In genomic region chr3:32438596-32439344, GRCh38 we compare ENCODE assay signal across 8 cellular contexts. TPM values are rescaled to one million over a fixed set of nuclear protein-coding genes. Genes with fewer than 3 reads are reported as not detected.
DNase-seq lines count a peak whose midpoint lies in the region; ATAC-seq and TF ChIP-seq lines count a peak whose summit lies in the region.

No MANE protein-coding gene starts in this region.

- CTCF ChIA-PET in activated CD4-positive, alpha-beta memory T cell treated with anti-CD3 and anti-CD28 coated beads for 36 hours (lab: Charles Lee), result interaction anchor here (0.7 to 3.2 kb wide), 10 partner anchors 10 to 67 kb away, joined by 3 to 19 read pairs (median 4); partner anchors contain the start of gene CMTM7
- CTCF ChIA-PET in HEK293T (lab: Yijun Ruan, JAX), result interaction anchor here (0.6 kb wide), 1 partner anchor 35 kb away, joined by 4 read pairs; no protein-coding TSS in a partner anchor

- no peaks in the 10 kb centered on the region for H3K27me3 Mint-ChIP-seq in activated CD4-positive, alpha-beta memory T cell treated with anti-CD3 and anti-CD28 coated beads for 36 hours

- DNase-seq in activated naive CD4-positive, alpha-beta T cell treated with Interleukin-2 at 50 U/mL for 16 hours, result peak; percentile 43
- DNase-seq in activated naive CD4-positive, alpha-beta T cell treated with anti-CD3 and anti-CD28 coated beads, Interleukin-2, amount 50 U/mL, for 16 hours, result no peak
- DNase-seq in activated CD4-positive, alpha-beta memory T cell treated with anti-CD3 and anti-CD28 coated beads for 36 hours, result peak; percentile 63
- DNase-seq in renal cortical epithelial cell (ENCODE audit: low read depth), result peak; percentile 33
- no peak for DNase-seq in HEK293T (ENCODE audit: extremely low spot score)
- no peak for DNase-seq in NCI-H2029 (lab: John Stamatoyannopoulos, UW)
- DNase-seq in midbrain (lab: John Stamatoyannopoulos, UW), result no peak

- POLR2A ChIA-PET in activated CD4-positive, alpha-beta memory T cell treated with anti-CD3 and anti-CD28 coated beads for 36 hours (lab: Charles Lee), result interaction anchor here (0.6 to 1.8 kb wide), 10 partner anchors 9 to 55 kb away, joined by 3 to 6 read pairs (median 4); partner anchors contain the start of gene CMTM7
- POLR2A ChIA-PET in HEK293T (lab: Yijun Ruan, JAX), result no interaction called here

- H3K27ac Mint-ChIP-seq in activated CD4-positive, alpha-beta memory T cell treated with anti-CD3 and anti-CD28 coated beads for 36 hours, result peak overlapping the region; percentile 87

- H3K4me3 Mint-ChIP-seq in activated CD4-positive, alpha-beta memory T cell treated with anti-CD3 and anti-CD28 coated beads for 36 hours, result peak overlapping the region; percentile 21

- peak; percentile 92 for ATAC-seq in HG02852 (IDR thresholded peaks at IDR 0.05; ENCODE audit: unreplicated experiment)

- intact Hi-C loops in activated CD4-positive, alpha-beta memory T cell treated with anti-CD3 and anti-CD28 coated beads for 36 hours (cut with micrococcal nuclease), result loop anchor here (1.0 to 10.0 kb wide), 4 partner anchors 18 to 626 kb away; no protein-coding TSS in a partner anchor

- H3K9me3 Mint-ChIP-seq in activated CD4-positive, alpha-beta memory T cell treated with anti-CD3 and anti-CD28 coated beads for 36 hours, result no peaks in the 10 kb centered on the region

- H3K4me1 Mint-ChIP-seq in activated CD4-positive, alpha-beta memory T cell treated with anti-CD3 and anti-CD28 coated beads for 36 hours (ENCODE audit: low read depth), result peaks cover 74% of the 10 kb centered on the region

- peaks cover 14% of the 10 kb centered on the region for H3K36me3 Mint-ChIP-seq in activated CD4-positive, alpha-beta memory T cell treated with anti-CD3 and anti-CD28 coated beads for 36 hours

TF ChIP-seq in HEK293T, 16 proteins besides CTCF, POLR2A, EP300 and RAD21:
- TF ChIP-seq ZNF384 (IDR thresholded peaks at IDR 0.05) (no peak), FOXA1 (IDR thresholded peaks at IDR 0.05) (no peak), CTBP1 (IDR thresholded peaks at IDR 0.05; ENCODE audit: borderline replicate concordance) (no peak), ARNT (IDR thresholded peaks at IDR 0.05) (no peak), L3MBTL2 (conservative IDR thresholded peaks at IDR 0.05) (no peak), HDGF (IDR thresholded peaks at IDR 0.05; ENCODE audit: borderline replicate concordance) (no peak), ELF4 (IDR thresholded peaks at IDR 0.05) (no peak), SP1 (IDR thresholded peaks at IDR 0.05) (no peak), SUZ12 (IDR thresholded peaks at IDR 0.05) (no peak), FOXM1 (IDR thresholded peaks at IDR 0.05; ENCODE audit: borderline replicate concordance) (no peak), NFRKB (IDR thresholded peaks at IDR 0.05) (no peak), TARDBP (IDR thresholded peaks at IDR 0.05) (no peak), PKNOX1 (IDR thresholded peaks at IDR 0.05) (no peak), BHLHE40 (IDR thresholded peaks at IDR 0.05; ENCODE audit: borderline replicate concordance) (no peak), FOXK2 (IDR thresholded peaks at IDR 0.05) (no peak), LEF1 (IDR thresholded peaks at IDR 0.05; ENCODE audit: borderline replicate concordance) (no peak)

RNA-seq across cellular contexts. Expression of gene CMTM7, which starts 47.1 kb away (rescaled TPM):
- total RNA-seq in activated CD4-positive, alpha-beta memory T cell treated with anti-CD3 and anti-CD28 coated beads for 36 hours, result 10 to 100 TPM; 46.1 to 47.1 TPM
- 7.3 and 7.5 TPM in 2 replicates for total RNA-seq in renal cortical epithelial cell

Comparison
In these comparisons a context has a peak if more than half of its experiments do, and no peak if none do; other contexts are left out.
1. DNase-seq: peak in activated naive CD4-positive, alpha-beta T cell treated with Interleukin-2 at 50 U/mL for 16 hours (single experiment), activated CD4-positive, alpha-beta memory T cell treated with anti-CD3 and anti-CD28 coated beads for 36 hours (single experiment) and renal cortical epithelial cell (single experiment); none in activated naive CD4-positive, alpha-beta T cell treated with anti-CD3 and anti-CD28 coated beads, Interleukin-2, amount 50 U/mL, for 16 hours (single experiment), HEK293T (single experiment), NCI-H2029 (single experiment) and midbrain (single experiment).